Comparison of ENCODE assay signal across 17 cellular contexts in genomic region chr11:127815316-127815715, GRCh38.
A peak's percentile ranks its signal among the peaks of the same experiment; 100 is the strongest.
DNase-seq lines count a peak whose midpoint lies in the region; ATAC-seq and TF ChIP-seq lines count a peak whose summit lies in the region.
"Had no signal": no experiment of that assay in that cellular context is flagged by ENCODE, and none has a peak within 500 bp of the region (broad histone marks: within the 10 kb centered on the region; RNA-seq: fewer than 3 reads in every experiment).

No MANE protein-coding gene starts in this region.

- no peaks in the 10 kb centered on the region for H3K9me3 Mint-ChIP-seq in WTC11
- H3K9me3 Mint-ChIP-seq: CD4-positive, alpha-beta T cell had no signal

- no peaks in the 10 kb centered on the region for H3K4me1 ChIP-seq in upper lobe of left lung
- H3K4me1 ChIP-seq: A549, Caco-2 had no signal

- no peak overlapping the region for H3K27ac ChIP-seq in upper lobe of left lung
- H3K27ac ChIP-seq: 22Rv1, A549, C4-2B had no signal

- POLR2A ChIA-PET in WTC11 (lab: Charles Lee) = no interaction called here

- DNase-seq in NCI-H146 treated with DMSO at 0.1 percent for 48 hours (lab: John Stamatoyannopoulos, UW; ENCODE audit: unreplicated experiment) = peak; percentile 9
- no peak for DNase-seq in NCI-H146 (lab: John Stamatoyannopoulos, UW)
- DNase-seq in M059J (ENCODE audit: low read depth) = peak; percentile 48
- DNase-seq in WTC11 (ENCODE audit: low spot score) = no peak
- DNase-seq in activated naive CD4-positive, alpha-beta T cell (lab: John Stamatoyannopoulos, UW) = no peak
- DNase-seq in upper lobe of left lung = no peak
- DNase-seq in NCI-H187 treated with DMSO at 0.1 percent for 48 hours (lab: John Stamatoyannopoulos, UW) = no peak
- DNase-seq: AML-193; Caco-2; CD4-positive, alpha-beta T cell; DMS153; DMS79; GF-D8; HCEC 1CT had no signal

- peak overlapping the region; percentile 90 for H3K27ac Mint-ChIP-seq in WTC11
- H3K27ac Mint-ChIP-seq: CD4-positive, alpha-beta T cell had no signal

- no peak for TF ChIP-seq EP300 in upper lobe of left lung (IDR thresholded peaks at IDR 0.05)

- H3K4me3 ChIP-seq in upper lobe of left lung = no peak overlapping the region
- H3K4me3 ChIP-seq: A549 had no signal

- TF ChIP-seq CTCF in WTC11 (IDR thresholded peaks at IDR 0.05) (no peak), upper lobe of left lung (IDR thresholded peaks at IDR 0.05) (no peak)

- ATAC-seq in WTC11 (peak; percentile 80), upper lobe of left lung (ENCODE audit: low FRiP score in 2 of 2) (no peak)
- ATAC-seq: A549 had no signal

- peaks cover 32% of the 10 kb centered on the region for H3K4me1 Mint-ChIP-seq in WTC11

- no peaks in the 10 kb centered on the region for H3K36me3 ChIP-seq in upper lobe of left lung

- TF ChIP-seq POLR2A in upper lobe of left lung (IDR thresholded peaks at IDR 0.05) = no peak

- no peaks in the 10 kb centered on the region for H3K27me3 ChIP-seq in upper lobe of left lung

- no peaks in the 10 kb centered on the region for H3K9me3 ChIP-seq in upper lobe of left lung
- H3K9me3 ChIP-seq: A549, Caco-2 had no signal

- no peaks in the 10 kb centered on the region for H3K27me3 Mint-ChIP-seq in WTC11 (ENCODE audit: low read depth)

- H3K4me3 Mint-ChIP-seq in WTC11 = no peak overlapping the region
- H3K4me3 Mint-ChIP-seq: CD4-positive, alpha-beta T cell had no signal

- CTCF ChIA-PET in WTC11 (lab: Charles Lee) = interaction anchor here (1.5 kb wide), 1 partner anchor 28 kb away, joined by 5 read pairs; no protein-coding TSS in a partner anchor

- no peaks in the 10 kb centered on the region for H3K36me3 Mint-ChIP-seq in WTC11

TF ChIP-seq in WTC11, 78 proteins besides CTCF, POLR2A, EP300 and RAD21 (continues in another document):
- no peak for TF ChIP-seq ZNF532 (CRISPR knock-in tag; IDR thresholded peaks at IDR 0.05; ENCODE audit: borderline replicate concordance)
- TF ChIP-seq ESRRA (CRISPR knock-in tag; IDR thresholded peaks at IDR 0.05; ENCODE audit: borderline replicate concordance) = no peak
- TF ChIP-seq, protein P1, sequence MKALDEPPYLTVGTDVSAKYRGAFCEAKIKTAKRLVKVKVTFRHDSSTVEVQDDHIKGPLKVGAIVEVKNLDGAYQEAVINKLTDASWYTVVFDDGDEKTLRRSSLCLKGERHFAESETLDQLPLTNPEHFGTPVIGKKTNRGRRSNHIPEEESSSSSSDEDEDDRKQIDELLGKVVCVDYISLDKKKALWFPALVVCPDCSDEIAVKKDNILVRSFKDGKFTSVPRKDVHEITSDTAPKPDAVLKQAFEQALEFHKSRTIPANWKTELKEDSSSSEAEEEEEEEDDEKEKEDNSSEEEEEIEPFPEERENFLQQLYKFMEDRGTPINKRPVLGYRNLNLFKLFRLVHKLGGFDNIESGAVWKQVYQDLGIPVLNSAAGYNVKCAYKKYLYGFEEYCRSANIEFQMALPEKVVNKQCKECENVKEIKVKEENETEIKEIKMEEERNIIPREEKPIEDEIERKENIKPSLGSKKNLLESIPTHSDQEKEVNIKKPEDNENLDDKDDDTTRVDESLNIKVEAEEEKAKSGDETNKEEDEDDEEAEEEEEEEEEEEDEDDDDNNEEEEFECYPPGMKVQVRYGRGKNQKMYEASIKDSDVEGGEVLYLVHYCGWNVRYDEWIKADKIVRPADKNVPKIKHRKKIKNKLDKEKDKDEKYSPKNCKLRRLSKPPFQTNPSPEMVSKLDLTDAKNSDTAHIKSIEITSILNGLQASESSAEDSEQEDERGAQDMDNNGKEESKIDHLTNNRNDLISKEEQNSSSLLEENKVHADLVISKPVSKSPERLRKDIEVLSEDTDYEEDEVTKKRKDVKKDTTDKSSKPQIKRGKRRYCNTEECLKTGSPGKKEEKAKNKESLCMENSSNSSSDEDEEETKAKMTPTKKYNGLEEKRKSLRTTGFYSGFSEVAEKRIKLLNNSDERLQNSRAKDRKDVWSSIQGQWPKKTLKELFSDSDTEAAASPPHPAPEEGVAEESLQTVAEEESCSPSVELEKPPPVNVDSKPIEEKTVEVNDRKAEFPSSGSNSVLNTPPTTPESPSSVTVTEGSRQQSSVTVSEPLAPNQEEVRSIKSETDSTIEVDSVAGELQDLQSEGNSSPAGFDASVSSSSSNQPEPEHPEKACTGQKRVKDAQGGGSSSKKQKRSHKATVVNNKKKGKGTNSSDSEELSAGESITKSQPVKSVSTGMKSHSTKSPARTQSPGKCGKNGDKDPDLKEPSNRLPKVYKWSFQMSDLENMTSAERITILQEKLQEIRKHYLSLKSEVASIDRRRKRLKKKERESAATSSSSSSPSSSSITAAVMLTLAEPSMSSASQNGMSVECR (CRISPR knock-in tag; IDR thresholded peaks at IDR 0.05; ENCODE audit: borderline replicate concordance) = no peak
- TF ChIP-seq RORB (CRISPR knock-in tag; IDR thresholded peaks at IDR 0.05) = no peak
- TF ChIP-seq, protein P2, sequence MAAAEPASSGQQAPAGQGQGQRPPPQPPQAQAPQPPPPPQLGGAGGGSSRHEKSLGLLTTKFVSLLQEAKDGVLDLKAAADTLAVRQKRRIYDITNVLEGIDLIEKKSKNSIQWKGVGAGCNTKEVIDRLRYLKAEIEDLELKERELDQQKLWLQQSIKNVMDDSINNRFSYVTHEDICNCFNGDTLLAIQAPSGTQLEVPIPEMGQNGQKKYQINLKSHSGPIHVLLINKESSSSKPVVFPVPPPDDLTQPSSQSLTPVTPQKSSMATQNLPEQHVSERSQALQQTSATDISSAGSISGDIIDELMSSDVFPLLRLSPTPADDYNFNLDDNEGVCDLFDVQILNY (CRISPR knock-in tag; IDR thresholded peaks at IDR 0.05) = no peak
- TF ChIP-seq, protein P3, sequence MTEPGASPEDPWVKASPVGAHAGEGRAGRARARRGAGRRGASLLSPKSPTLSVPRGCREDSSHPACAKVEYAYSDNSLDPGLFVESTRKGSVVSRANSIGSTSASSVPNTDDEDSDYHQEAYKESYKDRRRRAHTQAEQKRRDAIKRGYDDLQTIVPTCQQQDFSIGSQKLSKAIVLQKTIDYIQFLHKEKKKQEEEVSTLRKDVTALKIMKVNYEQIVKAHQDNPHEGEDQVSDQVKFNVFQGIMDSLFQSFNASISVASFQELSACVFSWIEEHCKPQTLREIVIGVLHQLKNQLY (CRISPR knock-in tag; IDR thresholded peaks at IDR 0.05) = no peak
- TF ChIP-seq NFYB (CRISPR knock-in tag; conservative IDR thresholded peaks at IDR 0.05; ENCODE audit: low read depth) = no peak
- TF ChIP-seq ZNF219 (CRISPR knock-in tag; IDR thresholded peaks at IDR 0.05; ENCODE audit: borderline replicate concordance) = no peak
- TF ChIP-seq, protein P4, sequence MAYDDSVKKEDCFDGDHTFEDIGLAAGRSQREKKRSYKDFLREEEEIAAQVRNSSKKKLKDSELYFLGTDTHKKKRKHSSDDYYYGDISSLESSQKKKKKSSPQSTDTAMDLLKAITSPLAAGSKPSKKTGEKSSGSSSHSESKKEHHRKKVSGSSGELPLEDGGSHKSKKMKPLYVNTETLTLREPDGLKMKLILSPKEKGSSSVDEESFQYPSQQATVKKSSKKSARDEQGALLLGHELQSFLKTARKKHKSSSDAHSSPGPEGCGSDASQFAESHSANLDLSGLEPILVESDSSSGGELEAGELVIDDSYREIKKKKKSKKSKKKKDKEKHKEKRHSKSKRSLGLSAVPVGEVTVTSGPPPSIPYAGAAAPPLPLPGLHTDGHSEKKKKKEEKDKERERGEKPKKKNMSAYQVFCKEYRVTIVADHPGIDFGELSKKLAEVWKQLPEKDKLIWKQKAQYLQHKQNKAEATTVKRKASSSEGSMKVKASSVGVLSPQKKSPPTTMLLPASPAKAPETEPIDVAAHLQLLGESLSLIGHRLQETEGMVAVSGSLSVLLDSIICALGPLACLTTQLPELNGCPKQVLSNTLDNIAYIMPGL (CRISPR knock-in tag; IDR thresholded peaks at IDR 0.05) = no peak
- no peak for TF ChIP-seq ZNF121 (CRISPR knock-in tag; IDR thresholded peaks at IDR 0.05)
- no peak for TF ChIP-seq TCF7 (CRISPR knock-in tag; IDR thresholded peaks at IDR 0.05; ENCODE audit: low read depth)
- no peak for TF ChIP-seq E2F1 (CRISPR knock-in tag; IDR thresholded peaks at IDR 0.05)

Comparison
In these comparisons a context has a peak if more than half of its experiments do, and no peak if none do; other contexts are left out.
1. DNase-seq: peak in NCI-H146 treated with DMSO at 0.1 percent for 48 hours (single experiment) and M059J (single experiment); none in NCI-H146 (single experiment), WTC11 (single experiment), activated naive CD4-positive, alpha-beta T cell (0 of 4), upper lobe of left lung (0 of 2) and NCI-H187 treated with DMSO at 0.1 percent for 48 hours (single experiment).